Comparison of ENCODE assay signal across 14 cellular contexts in the genomic region with DNA sequence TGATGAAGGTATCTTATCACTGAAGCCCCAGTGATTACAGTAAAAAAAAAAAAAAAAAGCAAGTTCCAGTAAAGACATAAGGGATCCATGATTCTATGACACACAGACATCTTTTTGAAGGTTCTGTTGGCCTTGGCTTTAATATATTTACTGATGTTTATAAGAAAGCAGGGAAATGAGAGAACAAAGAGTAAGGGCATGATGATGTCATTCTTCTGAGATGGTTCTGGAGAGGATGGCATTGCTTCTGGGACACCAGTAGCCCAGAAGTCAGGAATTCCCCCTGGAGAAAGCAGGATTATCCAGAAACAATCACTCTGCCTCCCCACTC.
DNase-seq lines count a peak whose midpoint lies in the region; ATAC-seq, FAIRE-seq and TF ChIP-seq lines count a peak whose summit lies in the region.
"Had no signal": no experiment of that assay in that cellular context is flagged by ENCODE, and none has a peak within 500 bp of the region (broad histone marks: within the 10 kb centered on the region; RNA-seq: fewer than 3 reads in every experiment).

No MANE protein-coding gene starts in this region.

- TF ChIP-seq CTCF in astrocyte (IDR thresholded peaks at IDR 0.05; ENCODE audit: insufficient read depth, low read depth, low read length) (no peak), gastrocnemius medialis (IDR thresholded peaks at IDR 0.05 in 4 of 5, conservative IDR thresholded peaks at IDR 0.05 in 1 of 5) (no peak)

- in situ Hi-C loops in GM23248 (cut with MboI): no loop called here
- in situ Hi-C loops in gastrocnemius medialis (cut with MboI; ENCODE audit: low sequenced_read_pairs in 4 of 4): no loop called here

- H3K9me2 ChIP-seq in GM23248 (ENCODE audit: insufficient read depth): no peaks in the 10 kb centered on the region

- FAIRE-seq in astrocyte (lab: Jason Lieb, UNC): no peak

- H3K9ac ChIP-seq in astrocyte (ENCODE audit: low read length): no peak overlapping the region
- H3K9ac ChIP-seq in GM23248: no peak overlapping the region

- no peaks in the 10 kb centered on the region for H3K79me2 ChIP-seq in astrocyte (ENCODE audit: insufficient read depth, low read length)
- H3K79me2 ChIP-seq in GM23248 (ENCODE audit: insufficient read depth): no peaks in the 10 kb centered on the region

- H3K27ac Mint-ChIP-seq in activated CD4-positive, alpha-beta T cell treated with anti-CD3 and anti-CD28 coated beads, Interleukin-2, amount 10 ng/mL, durations not matched to agents 24 days and 14 days: peak overlapping the region; percentile 87
- peak overlapping the region; percentile 42 for H3K27ac Mint-ChIP-seq in astrocyte (ENCODE audit: unreplicated experiment)
- peak overlapping the region; percentile 95 for H3K27ac Mint-ChIP-seq in stimulated activated memory B cell treated with anti-CD40 and anti-IgM and Interleukin-4, amounts not matched to agents 10 μg/mL and 1 μg/mL and 100 μg/mL, for 72 hours
- H3K27ac Mint-ChIP-seq: nephron progenitor cell had no signal

- H2AFZ ChIP-seq in astrocyte (ENCODE audit: low read depth, low read length): no peak overlapping the region
- H2AFZ ChIP-seq in GM23248: no peak overlapping the region

- H3K4me3 ChIP-seq in astrocyte (ENCODE audit: insufficient read depth, low read depth, low read length): no peak overlapping the region
- H3K4me3 ChIP-seq in GM23248: no peak overlapping the region
- H3K4me3 ChIP-seq in gastrocnemius medialis: no peak overlapping the region
- H3K4me3 ChIP-seq: stomach had no signal

- no peaks in the 10 kb centered on the region for H3K4me1 ChIP-seq in astrocyte (ENCODE audit: insufficient read depth, low read length)
- peaks cover 5% of the 10 kb centered on the region; the same call in 1 of the 2 replicates for H3K4me1 ChIP-seq in GM23248 (ENCODE audit: insufficient read depth)
- H3K4me1 ChIP-seq in gastrocnemius medialis: no peaks in the 10 kb centered on the region

- no peak for TF ChIP-seq POLR2A in gastrocnemius medialis (IDR thresholded peaks at IDR 0.05)

- intact Hi-C loops in activated CD4-positive, alpha-beta T cell treated with anti-CD3 and anti-CD28 coated beads, Interleukin-2, amount 10 ng/mL, durations not matched to agents 24 days and 14 days (cut with micrococcal nuclease): loop anchor here (1.0 to 5.0 kb wide), 11 partner anchors 28 to 402 kb away; partner anchors contain the start of gene SESN3
- intact Hi-C loops in gastrocnemius medialis (cut with DNase I; ENCODE audit: low total_unique reads): no loop called here

- peak; percentile 3 for ATAC-seq in HG03025 (IDR thresholded peaks at IDR 0.05; ENCODE audit: low FRiP score, unreplicated experiment)
- no peak for ATAC-seq in stimulated activated memory B cell treated with anti-CD40 and anti-IgM and Interleukin-4, amounts not matched to agents 10 μg/mL and 1 μg/mL and 100 μg/mL, for 72 hours
- no peak for ATAC-seq in gastrocnemius medialis
- ATAC-seq: PC-3, right cardiac atrium had no signal

- no peaks in the 10 kb centered on the region for H3K27me3 Mint-ChIP-seq in activated CD4-positive, alpha-beta T cell treated with anti-CD3 and anti-CD28 coated beads, Interleukin-2, amount 10 ng/mL, durations not matched to agents 24 days and 14 days
- no peaks in the 10 kb centered on the region for H3K27me3 Mint-ChIP-seq in astrocyte (ENCODE audit: low read depth, unreplicated experiment)
- H3K27me3 Mint-ChIP-seq in stimulated activated memory B cell treated with anti-CD40 and anti-IgM and Interleukin-4, amounts not matched to agents 10 μg/mL and 1 μg/mL and 100 μg/mL, for 72 hours: no peaks in the 10 kb centered on the region

- H3K9me3 ChIP-seq in astrocyte (ENCODE audit: insufficient read depth, low read depth, low read length) (no peaks in the 10 kb centered on the region), GM23248 (ENCODE audit: low read depth) (no peaks in the 10 kb centered on the region), gastrocnemius medialis (no peaks in the 10 kb centered on the region)

- H3K36me3 ChIP-seq in astrocyte (ENCODE audit: insufficient read depth, low read length) (no peaks in the 10 kb centered on the region), GM23248 (ENCODE audit: low read depth) (no peaks in the 10 kb centered on the region), gastrocnemius medialis (no peaks in the 10 kb centered on the region)
- H3K36me3 ChIP-seq: stomach had no signal

- peaks cover 6% of the 10 kb centered on the region for H3K9me3 Mint-ChIP-seq in activated CD4-positive, alpha-beta T cell treated with anti-CD3 and anti-CD28 coated beads, Interleukin-2, amount 10 ng/mL, durations not matched to agents 24 days and 14 days
- H3K9me3 Mint-ChIP-seq in astrocyte (ENCODE audit: unreplicated experiment): peaks cover 1% of the 10 kb centered on the region
- peaks cover 8% of the 10 kb centered on the region for H3K9me3 Mint-ChIP-seq in stimulated activated memory B cell treated with anti-CD40 and anti-IgM and Interleukin-4, amounts not matched to agents 10 μg/mL and 1 μg/mL and 100 μg/mL, for 72 hours

- no peak overlapping the region for H3K27ac ChIP-seq in astrocyte (ENCODE audit: low read depth, low read length)
- no peak overlapping the region for H3K27ac ChIP-seq in GM23248
- H3K27ac ChIP-seq in gastrocnemius medialis: no peak overlapping the region
- H3K27ac ChIP-seq: stomach had no signal

- peak overlapping the region; percentile 66 for H3K4me3 Mint-ChIP-seq in activated CD4-positive, alpha-beta T cell treated with anti-CD3 and anti-CD28 coated beads, Interleukin-2, amount 10 ng/mL, durations not matched to agents 24 days and 14 days
- no peak overlapping the region for H3K4me3 Mint-ChIP-seq in astrocyte (ENCODE audit: unreplicated experiment)
- no peak overlapping the region for H3K4me3 Mint-ChIP-seq in stimulated activated memory B cell treated with anti-CD40 and anti-IgM and Interleukin-4, amounts not matched to agents 10 μg/mL and 1 μg/mL and 100 μg/mL, for 72 hours
- H3K4me3 Mint-ChIP-seq: nephron progenitor cell had no signal

- peaks cover 42% of the 10 kb centered on the region for H3K4me1 Mint-ChIP-seq in activated CD4-positive, alpha-beta T cell treated with anti-CD3 and anti-CD28 coated beads, Interleukin-2, amount 10 ng/mL, durations not matched to agents 24 days and 14 days
- H3K4me1 Mint-ChIP-seq in astrocyte (ENCODE audit: low read depth, unreplicated experiment): peaks cover 13% of the 10 kb centered on the region
- H3K4me1 Mint-ChIP-seq in stimulated activated memory B cell treated with anti-CD40 and anti-IgM and Interleukin-4, amounts not matched to agents 10 μg/mL and 1 μg/mL and 100 μg/mL, for 72 hours: peaks cover 30% of the 10 kb centered on the region

- H3K4me2 ChIP-seq in astrocyte (ENCODE audit: low read length) (no peak overlapping the region), GM23248 (ENCODE audit: unreplicated experiment) (no peak overlapping the region)

- no peaks in the 10 kb centered on the region for H3K27me3 ChIP-seq in astrocyte (ENCODE audit: insufficient read depth, low read length)
- H3K27me3 ChIP-seq in GM23248 (replicated peaks; ENCODE audit: insufficient read depth): no peaks in the 10 kb centered on the region
- no peaks in the 10 kb centered on the region for H3K27me3 ChIP-seq in gastrocnemius medialis
- H3K27me3 ChIP-seq: stomach had no signal

- no peak for DNase-seq in activated CD4-positive, alpha-beta T cell treated with anti-CD3 and anti-CD28 coated beads, Interleukin-2, amount 10 ng/mL, durations not matched to agents 24 days and 14 days
- no peak for DNase-seq in activated CD4-positive, alpha-beta T cell treated with anti-CD3 and anti-CD28 coated beads for 4 hours
- DNase-seq in astrocyte (ENCODE audit: low read depth) (no peak), GM23248 (no peak), gastrocnemius medialis (no peak)
- no peak for DNase-seq in activated CD8-positive, alpha-beta memory T cell treated with anti-CD3 and anti-CD28 coated beads for 24 hours
- DNase-seq: GF-D8, NCI-H1436, nephron progenitor cell, PC-3, right cardiac atrium, stomach had no signal

- H3F3A ChIP-seq in GM23248 (ENCODE audit: insufficient read depth): peaks cover 10% of the 10 kb centered on the region; the same call in 1 of the 2 replicates

- H4K20me1 ChIP-seq in astrocyte (ENCODE audit: insufficient read depth, low read length): no peaks in the 10 kb centered on the region
- H4K20me1 ChIP-seq in GM23248 (ENCODE audit: insufficient read depth): no peaks in the 10 kb centered on the region

- H3K36me3 Mint-ChIP-seq in activated CD4-positive, alpha-beta T cell treated with anti-CD3 and anti-CD28 coated beads, Interleukin-2, amount 10 ng/mL, durations not matched to agents 24 days and 14 days (ENCODE audit: low read depth): peaks cover 12% of the 10 kb centered on the region
- H3K36me3 Mint-ChIP-seq in astrocyte (ENCODE audit: low read depth, unreplicated experiment): no peaks in the 10 kb centered on the region
- peaks cover 5% of the 10 kb centered on the region for H3K36me3 Mint-ChIP-seq in stimulated activated memory B cell treated with anti-CD40 and anti-IgM and Interleukin-4, amounts not matched to agents 10 μg/mL and 1 μg/mL and 100 μg/mL, for 72 hours

Comparison
In these comparisons a context has a peak if more than half of its experiments do, and no peak if none do; other contexts are left out.
1. H3K27ac Mint-ChIP-seq: peak in every context shown above with its lines; median percentile 95 in stimulated activated memory B cell treated with anti-CD40 and anti-IgM and Interleukin-4, amounts not matched to agents 10 μg/mL and 1 μg/mL and 100 μg/mL, for 72 hours; 87 in activated CD4-positive, alpha-beta T cell treated with anti-CD3 and anti-CD28 coated beads, Interleukin-2, amount 10 ng/mL, durations not matched to agents 24 days and 14 days; 42 in astrocyte.